ENCODE assay signal across 1 cellular context in the genomic region with DNA sequence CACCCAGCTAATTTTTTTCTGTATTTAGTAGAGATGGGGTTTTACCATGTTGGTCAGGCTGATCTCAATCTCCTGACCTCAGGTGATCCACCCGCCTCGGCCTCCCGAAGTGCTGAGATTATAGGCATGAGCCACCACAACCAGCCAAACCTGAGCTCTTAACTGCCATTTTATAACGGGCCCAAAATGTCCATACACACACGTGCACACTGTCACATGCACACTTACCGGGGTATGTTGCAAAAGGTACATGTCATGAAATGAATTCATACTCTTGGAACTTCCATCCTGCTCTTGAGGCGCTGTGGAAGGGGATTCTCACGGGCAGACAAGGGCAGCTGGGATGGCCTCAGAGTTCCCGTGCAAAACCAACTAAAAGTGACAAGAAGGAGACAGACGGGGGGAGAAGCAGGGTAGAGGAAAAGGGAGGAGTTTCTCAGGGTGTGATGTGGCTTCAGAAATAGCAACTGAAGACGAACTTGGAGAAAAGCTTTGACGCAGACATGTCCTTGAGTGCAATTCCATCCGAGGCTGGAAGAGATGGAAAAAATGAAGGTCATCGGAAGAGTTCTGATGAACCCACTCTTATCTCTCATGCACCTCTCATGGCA.
TF ChIP-seq lines count a peak whose summit lies in the region.

No MANE protein-coding gene starts in this region.

TF ChIP-seq in K562, 482 proteins besides CTCF, POLR2A, EP300 and RAD21 (continued from another document and continues in another):
- TF ChIP-seq, protein P1, sequence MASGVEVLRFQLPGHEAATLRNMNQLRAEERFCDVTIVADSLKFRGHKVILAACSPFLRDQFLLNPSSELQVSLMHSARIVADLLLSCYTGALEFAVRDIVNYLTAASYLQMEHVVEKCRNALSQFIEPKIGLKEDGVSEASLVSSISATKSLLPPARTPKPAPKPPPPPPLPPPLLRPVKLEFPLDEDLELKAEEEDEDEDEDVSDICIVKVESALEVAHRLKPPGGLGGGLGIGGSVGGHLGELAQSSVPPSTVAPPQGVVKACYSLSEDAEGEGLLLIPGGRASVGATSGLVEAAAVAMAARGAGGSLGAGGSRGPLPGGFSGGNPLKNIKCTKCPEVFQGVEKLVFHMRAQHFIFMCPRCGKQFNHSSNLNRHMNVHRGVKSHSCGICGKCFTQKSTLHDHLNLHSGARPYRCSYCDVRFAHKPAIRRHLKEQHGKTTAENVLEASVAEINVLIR (CRISPR knock-in tag; IDR thresholded peaks at IDR 0.05), result no peak
- TF ChIP-seq, protein P2, sequence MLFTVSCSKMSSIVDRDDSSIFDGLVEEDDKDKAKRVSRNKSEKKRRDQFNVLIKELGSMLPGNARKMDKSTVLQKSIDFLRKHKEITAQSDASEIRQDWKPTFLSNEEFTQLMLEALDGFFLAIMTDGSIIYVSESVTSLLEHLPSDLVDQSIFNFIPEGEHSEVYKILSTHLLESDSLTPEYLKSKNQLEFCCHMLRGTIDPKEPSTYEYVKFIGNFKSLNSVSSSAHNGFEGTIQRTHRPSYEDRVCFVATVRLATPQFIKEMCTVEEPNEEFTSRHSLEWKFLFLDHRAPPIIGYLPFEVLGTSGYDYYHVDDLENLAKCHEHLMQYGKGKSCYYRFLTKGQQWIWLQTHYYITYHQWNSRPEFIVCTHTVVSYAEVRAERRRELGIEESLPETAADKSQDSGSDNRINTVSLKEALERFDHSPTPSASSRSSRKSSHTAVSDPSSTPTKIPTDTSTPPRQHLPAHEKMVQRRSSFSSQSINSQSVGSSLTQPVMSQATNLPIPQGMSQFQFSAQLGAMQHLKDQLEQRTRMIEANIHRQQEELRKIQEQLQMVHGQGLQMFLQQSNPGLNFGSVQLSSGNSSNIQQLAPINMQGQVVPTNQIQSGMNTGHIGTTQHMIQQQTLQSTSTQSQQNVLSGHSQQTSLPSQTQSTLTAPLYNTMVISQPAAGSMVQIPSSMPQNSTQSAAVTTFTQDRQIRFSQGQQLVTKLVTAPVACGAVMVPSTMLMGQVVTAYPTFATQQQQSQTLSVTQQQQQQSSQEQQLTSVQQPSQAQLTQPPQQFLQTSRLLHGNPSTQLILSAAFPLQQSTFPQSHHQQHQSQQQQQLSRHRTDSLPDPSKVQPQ (CRISPR knock-in tag; IDR thresholded peaks at IDR 0.05; ENCODE audit: borderline replicate concordance), result no peak
- TF ChIP-seq L3MBTL2 (IDR thresholded peaks at IDR 0.05) (peak; percentile 6; the same call in 1 of the 2 replicates), KDM2B (CRISPR knock-in tag; IDR thresholded peaks at IDR 0.05) (no peak), HMGN3 (IDR thresholded peaks at IDR 0.05; ENCODE audit: borderline replicate concordance, extremely low read depth, insufficient read length, low read depth, low read length) (no peak), ARID2 (IDR thresholded peaks at IDR 0.05) (no peak), SPI1 (IDR thresholded peaks at IDR 0.05; ENCODE audit: borderline replicate concordance, low read depth, low read length) (no peak), CCAR2 (IDR thresholded peaks at IDR 0.05; ENCODE audit: low read depth, low read length) (no peak), SRF (CRISPR knock-in tag; IDR thresholded peaks at IDR 0.05) (no peak), RBM22 (IDR thresholded peaks at IDR 0.05; ENCODE audit: low read depth, low read length, poor library complexity, severe bottlenecking) (no peak), ZBTB17 (CRISPR knock-in tag; IDR thresholded peaks at IDR 0.05) (no peak), C11orf30 (IDR thresholded peaks at IDR 0.05; ENCODE audit: low read depth) (no peak), REST (CRISPR knock-in tag; IDR thresholded peaks at IDR 0.05; ENCODE audit: low read depth) (no peak), ZNF384 (IDR thresholded peaks at IDR 0.05; ENCODE audit: low read depth, low read length) (no peak), ZHX1 (conservative IDR thresholded peaks at IDR 0.05; ENCODE audit: low read length) (no peak), ZNF324 (CRISPR knock-in tag; IDR thresholded peaks at IDR 0.05) (no peak), TCF3 (CRISPR knock-in tag; IDR thresholded peaks at IDR 0.05) (no peak), CREBBP (IDR thresholded peaks at IDR 0.05; ENCODE audit: low read depth, low read length) (no peak), YY1 (IDR thresholded peaks at IDR 0.05; ENCODE audit: borderline replicate concordance in 1 of 3, control insufficient read depth in 1 of 3, extremely low read depth in 1 of 3, insufficient read depth in 3 of 3, insufficient read length in 1 of 3, insufficient replicate concordance in 2 of 3, low read depth in 1 of 3, low read length in 2 of 3) (peak in 1 of 3 experiments; percentile 27), PML (IDR thresholded peaks at IDR 0.05; ENCODE audit: low read length) (no peak), TGIF2 (CRISPR knock-in tag; IDR thresholded peaks at IDR 0.05) (no peak), E2F5 (CRISPR knock-in tag; IDR thresholded peaks at IDR 0.05) (no peak), TARDBP (IDR thresholded peaks at IDR 0.05) (no peak), NUFIP1 (IDR thresholded peaks at IDR 0.05; ENCODE audit: partially characterized antibody) (no peak), ZNF431 (CRISPR knock-in tag; IDR thresholded peaks at IDR 0.05) (no peak), KLF13 (tag; IDR thresholded peaks at IDR 0.05; ENCODE audit: borderline replicate concordance, low read depth) (no peak)
- TF ChIP-seq, protein P3, sequence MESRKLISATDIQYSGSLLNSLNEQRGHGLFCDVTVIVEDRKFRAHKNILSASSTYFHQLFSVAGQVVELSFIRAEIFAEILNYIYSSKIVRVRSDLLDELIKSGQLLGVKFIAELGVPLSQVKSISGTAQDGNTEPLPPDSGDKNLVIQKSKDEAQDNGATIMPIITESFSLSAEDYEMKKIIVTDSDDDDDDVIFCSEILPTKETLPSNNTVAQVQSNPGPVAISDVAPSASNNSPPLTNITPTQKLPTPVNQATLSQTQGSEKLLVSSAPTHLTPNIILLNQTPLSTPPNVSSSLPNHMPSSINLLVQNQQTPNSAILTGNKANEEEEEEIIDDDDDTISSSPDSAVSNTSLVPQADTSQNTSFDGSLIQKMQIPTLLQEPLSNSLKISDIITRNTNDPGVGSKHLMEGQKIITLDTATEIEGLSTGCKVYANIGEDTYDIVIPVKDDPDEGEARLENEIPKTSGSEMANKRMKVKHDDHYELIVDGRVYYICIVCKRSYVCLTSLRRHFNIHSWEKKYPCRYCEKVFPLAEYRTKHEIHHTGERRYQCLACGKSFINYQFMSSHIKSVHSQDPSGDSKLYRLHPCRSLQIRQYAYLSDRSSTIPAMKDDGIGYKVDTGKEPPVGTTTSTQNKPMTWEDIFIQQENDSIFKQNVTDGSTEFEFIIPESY (CRISPR knock-in tag; IDR thresholded peaks at IDR 0.05), result no peak
- TF ChIP-seq, protein P4, sequence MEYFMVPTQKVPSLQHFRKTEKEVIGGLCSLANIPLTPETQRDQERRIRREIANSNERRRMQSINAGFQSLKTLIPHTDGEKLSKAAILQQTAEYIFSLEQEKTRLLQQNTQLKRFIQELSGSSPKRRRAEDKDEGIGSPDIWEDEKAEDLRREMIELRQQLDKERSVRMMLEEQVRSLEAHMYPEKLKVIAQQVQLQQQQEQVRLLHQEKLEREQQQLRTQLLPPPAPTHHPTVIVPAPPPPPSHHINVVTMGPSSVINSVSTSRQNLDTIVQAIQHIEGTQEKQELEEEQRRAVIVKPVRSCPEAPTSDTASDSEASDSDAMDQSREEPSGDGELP (CRISPR knock-in tag; IDR thresholded peaks at IDR 0.05; ENCODE audit: borderline replicate concordance), result no peak
- TF ChIP-seq, protein P5, sequence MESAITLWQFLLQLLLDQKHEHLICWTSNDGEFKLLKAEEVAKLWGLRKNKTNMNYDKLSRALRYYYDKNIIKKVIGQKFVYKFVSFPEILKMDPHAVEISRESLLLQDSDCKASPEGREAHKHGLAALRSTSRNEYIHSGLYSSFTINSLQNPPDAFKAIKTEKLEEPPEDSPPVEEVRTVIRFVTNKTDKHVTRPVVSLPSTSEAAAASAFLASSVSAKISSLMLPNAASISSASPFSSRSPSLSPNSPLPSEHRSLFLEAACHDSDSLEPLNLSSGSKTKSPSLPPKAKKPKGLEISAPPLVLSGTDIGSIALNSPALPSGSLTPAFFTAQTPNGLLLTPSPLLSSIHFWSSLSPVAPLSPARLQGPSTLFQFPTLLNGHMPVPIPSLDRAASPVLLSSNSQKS (CRISPR knock-in tag; IDR thresholded peaks at IDR 0.05), result no peak
- TF ChIP-seq, protein P6, sequence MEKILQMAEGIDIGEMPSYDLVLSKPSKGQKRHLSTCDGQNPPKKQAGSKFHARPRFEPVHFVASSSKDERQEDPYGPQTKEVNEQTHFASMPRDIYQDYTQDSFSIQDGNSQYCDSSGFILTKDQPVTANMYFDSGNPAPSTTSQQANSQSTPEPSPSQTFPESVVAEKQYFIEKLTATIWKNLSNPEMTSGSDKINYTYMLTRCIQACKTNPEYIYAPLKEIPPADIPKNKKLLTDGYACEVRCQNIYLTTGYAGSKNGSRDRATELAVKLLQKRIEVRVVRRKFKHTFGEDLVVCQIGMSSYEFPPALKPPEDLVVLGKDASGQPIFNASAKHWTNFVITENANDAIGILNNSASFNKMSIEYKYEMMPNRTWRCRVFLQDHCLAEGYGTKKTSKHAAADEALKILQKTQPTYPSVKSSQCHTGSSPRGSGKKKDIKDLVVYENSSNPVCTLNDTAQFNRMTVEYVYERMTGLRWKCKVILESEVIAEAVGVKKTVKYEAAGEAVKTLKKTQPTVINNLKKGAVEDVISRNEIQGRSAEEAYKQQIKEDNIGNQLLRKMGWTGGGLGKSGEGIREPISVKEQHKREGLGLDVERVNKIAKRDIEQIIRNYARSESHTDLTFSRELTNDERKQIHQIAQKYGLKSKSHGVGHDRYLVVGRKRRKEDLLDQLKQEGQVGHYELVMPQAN (IDR thresholded peaks at IDR 0.05; ENCODE audit: borderline replicate concordance), result no peak
- TF ChIP-seq, protein P7, sequence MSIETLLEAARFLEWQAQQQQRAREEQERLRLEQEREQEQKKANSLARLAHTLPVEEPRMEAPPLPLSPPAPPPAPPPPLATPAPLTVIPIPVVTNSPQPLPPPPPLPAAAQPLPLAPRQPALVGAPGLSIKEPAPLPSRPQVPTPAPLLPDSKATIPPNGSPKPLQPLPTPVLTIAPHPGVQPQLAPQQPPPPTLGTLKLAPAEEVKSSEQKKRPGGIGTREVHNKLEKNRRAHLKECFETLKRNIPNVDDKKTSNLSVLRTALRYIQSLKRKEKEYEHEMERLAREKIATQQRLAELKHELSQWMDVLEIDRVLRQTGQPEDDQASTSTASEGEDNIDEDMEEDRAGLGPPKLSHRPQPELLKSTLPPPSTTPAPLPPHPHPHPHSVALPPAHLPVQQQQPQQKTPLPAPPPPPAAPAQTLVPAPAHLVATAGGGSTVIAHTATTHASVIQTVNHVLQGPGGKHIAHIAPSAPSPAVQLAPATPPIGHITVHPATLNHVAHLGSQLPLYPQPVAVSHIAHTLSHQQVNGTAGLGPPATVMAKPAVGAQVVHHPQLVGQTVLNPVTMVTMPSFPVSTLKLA (conservative IDR thresholded peaks at IDR 0.05), result peak in 1 of 2 experiments; percentile 8; a peak in 1 of 4 replicates
- TF ChIP-seq, protein P8, sequence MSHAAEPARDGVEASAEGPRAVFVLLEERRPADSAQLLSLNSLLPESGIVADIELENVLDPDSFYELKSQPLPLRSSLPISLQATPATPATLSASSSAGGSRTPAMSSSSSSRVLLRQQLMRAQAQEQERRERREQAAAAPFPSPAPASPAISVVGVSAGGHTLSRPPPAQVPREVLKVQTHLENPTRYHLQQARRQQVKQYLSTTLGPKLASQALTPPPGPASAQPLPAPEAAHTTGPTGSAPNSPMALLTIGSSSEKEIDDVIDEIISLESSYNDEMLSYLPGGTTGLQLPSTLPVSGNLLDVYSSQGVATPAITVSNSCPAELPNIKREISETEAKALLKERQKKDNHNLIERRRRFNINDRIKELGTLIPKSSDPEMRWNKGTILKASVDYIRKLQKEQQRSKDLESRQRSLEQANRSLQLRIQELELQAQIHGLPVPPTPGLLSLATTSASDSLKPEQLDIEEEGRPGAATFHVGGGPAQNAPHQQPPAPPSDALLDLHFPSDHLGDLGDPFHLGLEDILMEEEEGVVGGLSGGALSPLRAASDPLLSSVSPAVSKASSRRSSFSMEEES (CRISPR knock-in tag; IDR thresholded peaks at IDR 0.05), result no peak
